In the genomic region with DNA sequence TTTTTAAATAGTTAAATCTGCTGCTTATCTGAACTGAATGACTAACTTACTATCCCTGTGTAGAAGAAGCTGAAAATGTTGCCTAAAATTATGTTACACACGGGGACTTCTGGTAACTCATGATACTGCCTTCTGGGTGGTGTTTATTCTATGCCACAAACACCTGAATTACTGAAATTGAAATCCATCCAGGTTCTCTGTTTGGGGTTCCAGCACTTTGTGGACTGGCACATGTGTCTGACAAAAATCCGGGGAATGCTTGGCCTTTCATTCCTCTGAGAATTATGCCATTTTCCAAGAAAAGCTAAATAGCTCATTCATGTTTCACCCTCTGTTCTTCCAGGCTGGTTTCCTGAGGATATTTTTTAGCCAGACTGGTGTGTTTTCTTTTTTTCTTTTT, we compare ENCODE assay signal across 25 cellular contexts. TPM values are rescaled to one million over a fixed set of nuclear protein-coding genes. Genes with fewer than 3 reads are reported as not detected.
DNase-seq lines count a peak whose midpoint lies in the region; ATAC-seq, FAIRE-seq and TF ChIP-seq lines count a peak whose summit lies in the region.
"Had no signal": no experiment of that assay in that cellular context is flagged by ENCODE, and none has a peak within 500 bp of the region (broad histone marks: within the 10 kb centered on the region; RNA-seq: fewer than 3 reads in every experiment).

No MANE protein-coding gene starts in this region.

- H3K4me3 ChIP-seq in breast epithelium (no peak overlapping the region), brain microvascular endothelial cell (ENCODE audit: low read depth, low read length) (no peak overlapping the region), testis (no peak overlapping the region)
- H3K4me3 ChIP-seq: Peyer's patch had no signal

- POLR2A ChIA-PET in MCF 10A (lab: Yijun Ruan, JAX): no interaction called here

- no peaks in the 10 kb centered on the region for H3K36me3 ChIP-seq in breast epithelium
- H3K36me3 ChIP-seq in brain microvascular endothelial cell (replicated peaks): no peaks in the 10 kb centered on the region
- H3K36me3 ChIP-seq in testis (ENCODE audit: low read depth, missing control alignments): no peaks in the 10 kb centered on the region
- H3K36me3 ChIP-seq: Peyer's patch had no signal

- intact Hi-C loops in MCF 10A (cut with micrococcal nuclease): no loop called here
- intact Hi-C loops in breast epithelium (cut with DNase I; ENCODE audit: low total_unique reads): no loop called here
- intact Hi-C loops in testis (cut with DNase I; ENCODE audit: low total_unique reads): no loop called here

- H3K27ac Mint-ChIP-seq in MCF 10A (ENCODE audit: low read depth, unreplicated experiment): no peak overlapping the region
- H3K27ac Mint-ChIP-seq: CD8-positive, alpha-beta memory T cell had no signal

- H3K4me3 Mint-ChIP-seq in MCF 10A (ENCODE audit: unreplicated experiment): no peak overlapping the region

- peak; percentile 55 for FAIRE-seq in urothelium cell line (lab: Jason Lieb, UNC)
- FAIRE-seq: GM12891, H1 had no signal

- peaks cover 20% of the 10 kb centered on the region for H3K27me3 Mint-ChIP-seq in MCF 10A (ENCODE audit: insufficient read depth, unreplicated experiment)
- H3K27me3 Mint-ChIP-seq: CD8-positive, alpha-beta memory T cell had no signal

- TF ChIP-seq POLR2A in breast epithelium (IDR thresholded peaks at IDR 0.05) (no peak), testis (IDR thresholded peaks at IDR 0.05) (no peak)

- H3K4me1 ChIP-seq in breast epithelium: no peaks in the 10 kb centered on the region
- no peaks in the 10 kb centered on the region for H3K4me1 ChIP-seq in testis
- H3K4me1 ChIP-seq: Peyer's patch had no signal

- no peaks in the 10 kb centered on the region for H3K9me3 ChIP-seq in breast epithelium
- H3K9me3 ChIP-seq in testis: no peaks in the 10 kb centered on the region
- H3K9me3 ChIP-seq: Peyer's patch had no signal

- in situ Hi-C loops in brain microvascular endothelial cell (cut with HindIII; ENCODE audit: low pct_ligation_motif_present, low sequenced_read_pairs): no loop called here

- TF ChIP-seq CTCF in MCF 10A (IDR thresholded peaks at IDR 0.05; ENCODE audit: unreplicated experiment) (no peak), breast epithelium (IDR thresholded peaks at IDR 0.05) (no peak), brain microvascular endothelial cell (IDR thresholded peaks at IDR 0.05; ENCODE audit: low read depth, low read length, missing control alignments) (no peak), testis (IDR thresholded peaks at IDR 0.05) (no peak)

- ATAC-seq in GM21529 (IDR thresholded peaks at IDR 0.05; ENCODE audit: unreplicated experiment) (no peak), HG02870 (IDR thresholded peaks at IDR 0.05; ENCODE audit: unreplicated experiment) (no peak)
- ATAC-seq: HCT116 had no signal

- no peaks in the 10 kb centered on the region for H3K9me3 Mint-ChIP-seq in MCF 10A (ENCODE audit: unreplicated experiment)
- H3K9me3 Mint-ChIP-seq: CD8-positive, alpha-beta memory T cell had no signal

- WGBS in testis, 2 donors: 74 to 81% methylated on average over 2 of the region's 2 CpGs

- peak; percentile 10 for DNase-seq in MCF 10A (ENCODE audit: unreplicated experiment)
- DNase-seq in breast epithelium (ENCODE audit: low spot score in 2 of 2): no peak
- peak; percentile 22 for DNase-seq in brain microvascular endothelial cell
- DNase-seq in kidney tubule cell (ENCODE audit: low spot score): peak; percentile 28
- peak; percentile 38 for DNase-seq in urothelium cell line (ENCODE audit: low spot score)
- no peak for DNase-seq in testis
- DNase-seq: Calu3; CD8-positive, alpha-beta memory T cell; DMS153; Karpas-422; MM.1S; NCI-H1048; NCI-H1436; NCI-H1930; NCI-H226; NCI-H524; Peyer's patch had no signal

- H3K27me3 ChIP-seq in breast epithelium (peaks cover 0 to 6% of the 10 kb centered on the region in 2 donors), brain microvascular endothelial cell (replicated peaks) (no peaks in the 10 kb centered on the region), testis (no peaks in the 10 kb centered on the region)
- H3K27me3 ChIP-seq: Peyer's patch had no signal

- no peaks in the 10 kb centered on the region for H3K36me3 Mint-ChIP-seq in MCF 10A (ENCODE audit: insufficient read depth, unreplicated experiment)
- H3K36me3 Mint-ChIP-seq: CD8-positive, alpha-beta memory T cell had no signal

- H3K27ac ChIP-seq in breast epithelium (no peak overlapping the region), brain microvascular endothelial cell (peak overlapping the region; percentile 48), testis (no peak overlapping the region)
- H3K27ac ChIP-seq: 22Rv1, C4-2B, Peyer's patch had no signal

- peaks cover 6% of the 10 kb centered on the region for H3K4me1 Mint-ChIP-seq in MCF 10A (ENCODE audit: insufficient read depth, unreplicated experiment)
- H3K4me1 Mint-ChIP-seq: CD8-positive, alpha-beta memory T cell had no signal

- no TSS peak for BruUV-seq in MCF 10A (replicated peaks; lab: Mats Ljungman, UMichigan)

- CTCF ChIA-PET in MCF 10A (lab: Yijun Ruan, JAX): interaction anchor here (0.6 to 1.3 kb wide), 3 partner anchors 9 to 208 kb away, joined by 3 read pairs; no protein-coding TSS in a partner anchor

RNA-seq across cellular contexts. Expression of gene POU3F3, which starts 59.5 kb away (rescaled TPM):
- total RNA-seq in MCF 10A (2022) (not detected in 2 replicates), breast epithelium (1 to 10 TPM in 1 of 3 donors, under 1 TPM in 2; 0.32 to 3.4 (median 0.98) TPM), testis (1 to 10 TPM in 1 of 2 donors, under 1 TPM in 1; 0.71 to 1.7 TPM)
- 0.96 TPM for polyA plus RNA-seq in testis (ENCODE audit: insufficient read depth, low read depth, low replicate concordance)
- total RNA-seq: Calu3; CD8-positive, alpha-beta memory T cell; G401 had no signal
- polyA plus RNA-seq: CD8-positive, alpha-beta memory T cell; H1 had no signal

Comparison
In these comparisons a context has a peak if more than half of its experiments do, and no peak if none do; other contexts are left out.
1. DNase-seq: peak in MCF 10A (single experiment), brain microvascular endothelial cell (single experiment), kidney tubule cell (single experiment) and urothelium cell line (single experiment); none in breast epithelium (0 of 2) and testis (single experiment).